In the genomic region with DNA sequence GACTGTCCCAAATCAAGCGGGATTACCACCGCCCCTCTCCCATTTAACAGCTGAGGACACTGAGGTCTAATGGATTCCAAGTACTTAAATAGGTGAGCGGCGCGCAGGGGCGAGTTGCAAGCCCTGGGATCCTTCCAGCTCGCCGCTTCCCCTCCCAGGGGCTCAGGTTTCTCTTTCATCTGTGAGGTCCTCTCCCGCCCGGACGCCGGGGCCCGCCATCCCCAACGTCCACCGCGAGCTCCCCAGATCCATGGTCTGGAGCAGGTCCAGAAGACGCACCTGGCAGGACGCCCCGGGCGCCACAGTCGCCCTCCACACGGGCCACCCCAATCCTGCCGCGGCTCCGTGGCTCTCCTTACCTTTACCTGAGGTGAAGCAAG, we compare ENCODE assay signal across 8 cellular contexts. TPM values are rescaled to one million over a fixed set of nuclear protein-coding genes. Genes with fewer than 3 reads are reported as not detected.
DNase-seq lines count a peak whose midpoint lies in the region; ATAC-seq and TF ChIP-seq lines count a peak whose summit lies in the region.

No MANE protein-coding gene starts in this region.

- peaks cover 4% of the 10 kb centered on the region for H3K27me3 Mint-ChIP-seq in CD4-positive, CD25-positive, alpha-beta regulatory T cell
- no peaks in the 10 kb centered on the region for H3K27me3 Mint-ChIP-seq in stimulated activated naive B cell treated with anti-CD40 and anti-IgM and Interleukin-4, amounts not matched to agents 10 μg/mL and 1 μg/mL and 100 μg/mL, for 72 hours

- intact Hi-C loops in ascending aorta (cut with DNase I), result loop anchor here (2.0 to 10.0 kb wide), 3 partner anchors 245 to 777 kb away; a partner anchor contains a TSS

- ATAC-seq in CD4-positive, CD25-positive, alpha-beta regulatory T cell (ENCODE audit: low read depth in 2 of 2), result no peak
- ATAC-seq in GM19467 (IDR thresholded peaks at IDR 0.05; ENCODE audit: unreplicated experiment) (peak; percentile 21), HG03432 (IDR thresholded peaks at IDR 0.05; ENCODE audit: unreplicated experiment) (no peak)
- ATAC-seq in stimulated activated naive B cell treated with anti-CD40 and anti-IgM and Interleukin-4, amounts not matched to agents 10 μg/mL and 1 μg/mL and 100 μg/mL, for 72 hours (replicated peaks), result no peak

- H3K4me1 Mint-ChIP-seq in CD4-positive, CD25-positive, alpha-beta regulatory T cell, result peaks cover 16 to 40% (median 30%) of the 10 kb centered on the region in 4 donors
- H3K4me1 Mint-ChIP-seq in stimulated activated naive B cell treated with anti-CD40 and anti-IgM and Interleukin-4, amounts not matched to agents 10 μg/mL and 1 μg/mL and 100 μg/mL, for 72 hours, result peaks cover 21 to 42% of the 10 kb centered on the region in 2 donors

- H3K4me3 Mint-ChIP-seq in CD4-positive, CD25-positive, alpha-beta regulatory T cell, result peak overlapping the region; percentile 97 to 100 (median 98)
- H3K4me3 Mint-ChIP-seq in stimulated activated naive B cell treated with anti-CD40 and anti-IgM and Interleukin-4, amounts not matched to agents 10 μg/mL and 1 μg/mL and 100 μg/mL, for 72 hours, result peak overlapping the region; percentile 91 to 100

- no peaks in the 10 kb centered on the region for H3K9me3 Mint-ChIP-seq in CD4-positive, CD25-positive, alpha-beta regulatory T cell
- no peaks in the 10 kb centered on the region for H3K9me3 Mint-ChIP-seq in stimulated activated naive B cell treated with anti-CD40 and anti-IgM and Interleukin-4, amounts not matched to agents 10 μg/mL and 1 μg/mL and 100 μg/mL, for 72 hours

- no peak for TF ChIP-seq CTCF in ascending aorta (IDR thresholded peaks at IDR 0.05)

- H3K4me1 ChIP-seq in CD4-positive, CD25-positive, alpha-beta regulatory T cell (ENCODE audit: control insufficient read depth, insufficient read depth, low read length, poor library complexity, severe bottlenecking), result peaks cover 31% of the 10 kb centered on the region
- peaks cover 0 to 2% of the 10 kb centered on the region in 2 donors for H3K4me1 ChIP-seq in ascending aorta

- H3K36me3 ChIP-seq in CD4-positive, CD25-positive, alpha-beta regulatory T cell (ENCODE audit: control insufficient read depth, insufficient read depth, low read length), result no peaks in the 10 kb centered on the region
- H3K36me3 ChIP-seq in ascending aorta, result no peaks in the 10 kb centered on the region

- H3K27me3 ChIP-seq in CD4-positive, CD25-positive, alpha-beta regulatory T cell (ENCODE audit: control insufficient read depth, insufficient read depth, low read length), result no peaks in the 10 kb centered on the region
- no peaks in the 10 kb centered on the region for H3K27me3 ChIP-seq in ascending aorta

- H3K9me3 ChIP-seq in CD4-positive, CD25-positive, alpha-beta regulatory T cell (ENCODE audit: control insufficient read depth in 2 of 2, low read length in 2 of 2), result no peaks in the 10 kb centered on the region
- H3K9me3 ChIP-seq in ascending aorta, result no peaks in the 10 kb centered on the region

- no peak for DNase-seq in CD4-positive, CD25-positive, alpha-beta regulatory T cell
- peak; percentile 23 for DNase-seq in NCI-H1092 (lab: John Stamatoyannopoulos, UW)
- peak; percentile 12 to 75 for DNase-seq in ascending aorta (ENCODE audit: low spot score in 2 of 2)
- DNase-seq in iPS-NIHi11 (ENCODE audit: low spot score), result peak; percentile 66
- DNase-seq in stimulated activated naive B cell treated with anti-CD40 and anti-IgM and Interleukin-4, amounts not matched to agents 10 μg/mL and 1 μg/mL and 100 μg/mL, for 72 hours, result no peak
- DNase-seq in activated CD8-positive, alpha-beta memory T cell treated with anti-CD3 and anti-CD28 coated beads for 24 hours, result no peak

- H3K27ac Mint-ChIP-seq in CD4-positive, CD25-positive, alpha-beta regulatory T cell, result peak overlapping the region; percentile 87 to 96 (median 95)
- H3K27ac Mint-ChIP-seq in stimulated activated naive B cell treated with anti-CD40 and anti-IgM and Interleukin-4, amounts not matched to agents 10 μg/mL and 1 μg/mL and 100 μg/mL, for 72 hours, result peak overlapping the region; percentile 99

- no peaks in the 10 kb centered on the region for H3K36me3 Mint-ChIP-seq in CD4-positive, CD25-positive, alpha-beta regulatory T cell
- peaks cover 4 to 7% of the 10 kb centered on the region in 2 donors for H3K36me3 Mint-ChIP-seq in stimulated activated naive B cell treated with anti-CD40 and anti-IgM and Interleukin-4, amounts not matched to agents 10 μg/mL and 1 μg/mL and 100 μg/mL, for 72 hours

- peak overlapping the region; percentile 87 for H3K4me3 ChIP-seq in CD4-positive, CD25-positive, alpha-beta regulatory T cell (ENCODE audit: low read depth, low read length)
- peak overlapping the region; percentile 89 to 90 for H3K4me3 ChIP-seq in ascending aorta

- H3K27ac ChIP-seq in CD4-positive, CD25-positive, alpha-beta regulatory T cell (ENCODE audit: insufficient read depth, low read length, poor library complexity, severe bottlenecking), result peak overlapping the region; percentile 69
- peak overlapping the region; percentile 86 to 89 for H3K27ac ChIP-seq in ascending aorta

RNA-seq across cellular contexts. Expression of a gene that starts 0.3 kb away (rescaled TPM):
- total RNA-seq in CD4-positive, CD25-positive, alpha-beta regulatory T cell, result 14.4 TPM
- polyA plus RNA-seq in CD4-positive, CD25-positive, alpha-beta regulatory T cell, result 1 to 10 TPM; 2.7 to 4.8 (median 4.6) TPM
- 1.5 TPM for total RNA-seq in ascending aorta

Comparison
In these comparisons a context has a peak if more than half of its experiments do, and no peak if none do; other contexts are left out.
1. DNase-seq: peak in NCI-H1092 (single experiment), ascending aorta (2 of 2) and iPS-NIHi11 (single experiment); none in CD4-positive, CD25-positive, alpha-beta regulatory T cell (0 of 3), stimulated activated naive B cell treated with anti-CD40 and anti-IgM and Interleukin-4, amounts not matched to agents 10 μg/mL and 1 μg/mL and 100 μg/mL, for 72 hours (single experiment) and activated CD8-positive, alpha-beta memory T cell treated with anti-CD3 and anti-CD28 coated beads for 24 hours (single experiment).